8 cellular contexts compared by ENCODE assay signal in the genomic region with DNA sequence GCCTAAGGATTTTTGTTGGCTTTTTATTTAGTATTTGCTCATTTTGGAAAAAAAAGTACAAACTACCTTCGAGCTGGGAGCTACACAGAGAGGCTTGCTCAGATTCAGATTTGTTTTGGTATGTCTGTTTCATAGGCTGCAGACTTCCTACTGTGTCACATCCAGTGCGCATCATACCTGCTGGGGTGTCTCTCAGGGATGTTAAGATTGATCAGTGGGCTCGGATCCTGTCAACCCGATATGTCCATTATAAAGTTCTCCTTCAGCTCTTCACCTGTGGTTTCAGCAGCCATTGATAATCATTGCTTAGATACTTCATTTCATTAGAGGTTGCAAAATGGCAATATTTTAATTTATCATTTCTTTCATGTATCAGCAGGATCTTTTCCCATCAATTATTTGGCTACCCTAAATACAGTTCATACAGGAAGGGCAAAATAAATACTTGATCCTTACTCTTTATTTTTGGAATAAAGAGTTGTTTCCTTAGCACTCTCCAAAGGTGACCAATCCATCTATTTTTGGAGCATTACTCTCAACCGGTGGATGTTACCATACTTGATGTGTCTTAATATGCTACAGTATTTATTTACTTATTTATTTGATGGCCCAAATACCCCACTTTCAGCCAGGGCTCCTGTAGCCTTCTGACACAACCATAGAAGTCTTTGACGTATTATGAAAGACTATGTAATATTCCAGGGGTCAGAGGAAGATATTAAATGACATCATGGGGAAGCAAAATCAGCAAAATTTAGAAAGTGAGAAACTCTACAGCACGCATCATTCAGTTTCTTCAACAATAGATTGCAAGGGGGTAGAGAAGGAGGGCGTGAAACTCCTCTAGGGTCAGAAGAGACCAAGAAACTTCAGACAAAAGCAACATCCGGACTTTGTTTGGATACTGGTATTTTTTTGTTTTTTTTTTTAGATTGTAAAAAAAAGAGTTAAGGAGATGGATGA. TPM values are rescaled to one million over a fixed set of nuclear protein-coding genes. Genes with fewer than 3 reads are reported as not detected.
DNase-seq lines count a peak whose midpoint lies in the region; ATAC-seq, FAIRE-seq and TF ChIP-seq lines count a peak whose summit lies in the region.

No MANE protein-coding gene starts in this region.

- H3K4me1 ChIP-seq in psoas muscle, result peaks cover 23% of the 10 kb centered on the region
- H3K4me1 ChIP-seq in testis, result peaks cover 5% of the 10 kb centered on the region
- no peaks in the 10 kb centered on the region for H3K4me1 ChIP-seq in mucosa of descending colon (ENCODE audit: low read depth)

- peak overlapping the region; percentile 84 to 96 for H3K4me3 Mint-ChIP-seq in effector memory CD8-positive, alpha-beta T cell

- TF ChIP-seq CTCF in psoas muscle (IDR thresholded peaks at IDR 0.05) (no peak), testis (IDR thresholded peaks at IDR 0.05) (no peak), mucosa of descending colon (IDR thresholded peaks at IDR 0.05) (no peak)

- H3K27me3 ChIP-seq in psoas muscle (ENCODE audit: insufficient read depth in 3 of 3, low read length in 2 of 3), result no peaks in the 10 kb centered on the region
- no peaks in the 10 kb centered on the region for H3K27me3 ChIP-seq in testis

- intact Hi-C loops in psoas muscle (cut with DNase I) (loop anchor here (1.0 to 5.0 kb wide), 5 partner anchors 38 to 123 kb away; partner anchors contain the start of gene HNRNPU (in 2 of the 2)), testis (cut with DNase I; ENCODE audit: low total_unique reads) (no loop called here), mucosa of descending colon (cut with DNase I, micrococcal nuclease) (no loop called here)

- peak; percentile 58 for FAIRE-seq in GM12892 (lab: Jason Lieb, UNC)

- no peak overlapping the region for H3K27ac Mint-ChIP-seq in effector memory CD8-positive, alpha-beta T cell

- DNase-seq in GM12892 (ENCODE audit: insufficient read length) (no peak), MV-4-11 (lab: John Stamatoyannopoulos, UW) (peak; percentile 69), psoas muscle (no peak), testis (no peak), mucosa of descending colon (no peak)
- no peak for DNase-seq in effector memory CD8-positive, alpha-beta T cell
- no peak for DNase-seq in stimulated activated CD4-positive, alpha-beta T cell treated with anti-CD3 and anti-CD28 coated beads, Interleukin-4, amount 100 ng/mL, for 1 hour

- 47 to 59% (median 48%) methylated on average over 9 of the region's 9 CpGs for WGBS in psoas muscle, 3 donors
- 54 to 59% methylated on average over 9 of the region's 9 CpGs for WGBS in testis, 2 donors

- TF ChIP-seq POLR2A in GM12892 (IDR thresholded peaks at IDR 0.05; ENCODE audit: low read depth, low read length), result no peak
- no peak for TF ChIP-seq POLR2A in testis (IDR thresholded peaks at IDR 0.05)

- H3K4me3 ChIP-seq in psoas muscle (peak overlapping the region; percentile 67), testis (peak overlapping the region in 1 of 2 donors; percentile 64), mucosa of descending colon (no peak overlapping the region)

- H3K4me1 Mint-ChIP-seq in effector memory CD8-positive, alpha-beta T cell (ENCODE audit: low read depth in 2 of 2), result peaks cover 3 to 15% of the 10 kb centered on the region in 2 donors

- H3K36me3 ChIP-seq in psoas muscle (ENCODE audit: insufficient read depth in 1 of 2, low read depth in 1 of 2) (no peaks in the 10 kb centered on the region), testis (ENCODE audit: low read depth, missing control alignments) (no peaks in the 10 kb centered on the region), mucosa of descending colon (ENCODE audit: low read depth) (no peaks in the 10 kb centered on the region)

- H3K27ac ChIP-seq in psoas muscle (peak overlapping the region; percentile 91), testis (no peak overlapping the region)

- H3K9me3 Mint-ChIP-seq in effector memory CD8-positive, alpha-beta T cell, result no peaks in the 10 kb centered on the region

- no peaks in the 10 kb centered on the region for H3K36me3 Mint-ChIP-seq in effector memory CD8-positive, alpha-beta T cell (ENCODE audit: insufficient read depth)

- peaks cover 12 to 45% of the 10 kb centered on the region in 2 donors for H3K27me3 Mint-ChIP-seq in effector memory CD8-positive, alpha-beta T cell

- H3K9me3 ChIP-seq in psoas muscle, result no peaks in the 10 kb centered on the region
- H3K9me3 ChIP-seq in testis, result no peaks in the 10 kb centered on the region
- H3K9me3 ChIP-seq in mucosa of descending colon, result no peaks in the 10 kb centered on the region

- no peak for ATAC-seq in effector memory CD8-positive, alpha-beta T cell (replicated peaks)
- ATAC-seq in psoas muscle, result peak; percentile 43 to 73 (median 60)
- no peak for ATAC-seq in mucosa of descending colon
- ATAC-seq in HG02970 (IDR thresholded peaks at IDR 0.05; ENCODE audit: low FRiP score, unreplicated experiment), result no peak

RNA-seq across cellular contexts. Expression of gene HNRNPU, which starts 55.3 kb away (rescaled TPM):
- 224 TPM for polyA plus RNA-seq in GM12892 (2012; ENCODE audit: missing spikeins)
- total RNA-seq in psoas muscle (100 to 1,000 TPM; 163 to 262 (median 202) TPM), testis (100 to 1,000 TPM; 378 to 467 TPM), mucosa of descending colon (100 to 1,000 TPM; 197 to 281 (median 260) TPM)
- polyA plus RNA-seq in psoas muscle (100 to 1,000 TPM; 110 to 186 (median 139) TPM), testis (ENCODE audit: insufficient read depth, low read depth, low replicate concordance) (303 TPM)

Comparison
In these comparisons a context has a peak if more than half of its experiments do, and no peak if none do; other contexts are left out.
1. ATAC-seq: peak in psoas muscle (4 of 4); none in effector memory CD8-positive, alpha-beta T cell (single experiment), mucosa of descending colon (single experiment) and HG02970 (single experiment).
2. intact Hi-C loops: an anchor here in psoas muscle (1.0 to 5.0 kb wide); none called in testis and mucosa of descending colon.